Comparison of ENCODE assay signal across 25 cellular contexts in genomic region chr3:86771741-86772512, GRCh38.
DNase-seq lines count a peak whose midpoint lies in the region; ATAC-seq and TF ChIP-seq lines count a peak whose summit lies in the region.
"Had no signal": no experiment of that assay in that cellular context is flagged by ENCODE, and none has a peak within 500 bp of the region (broad histone marks: within the 10 kb centered on the region; RNA-seq: fewer than 3 reads in every experiment).

No MANE protein-coding gene starts in this region.

- H3K27ac Mint-ChIP-seq in WTC11: no peak overlapping the region
- H3K27ac Mint-ChIP-seq: activated B cell treated with CpG ODN at 0.5 μM for 24 hours; activated CD8-positive, alpha-beta T cell treated with anti-CD3 and anti-CD28 coated beads for 36 hours; naive B cell had no signal

- CTCF ChIA-PET in WTC11 (lab: Charles Lee): interaction anchor here (3.8 to 4.3 kb wide), 2 partner anchors 311 to 396 kb away, joined by 29 to 35 read pairs; no protein-coding TSS in a partner anchor

- TF ChIP-seq POLR2A in prostate gland (IDR thresholded peaks at IDR 0.05): no peak

- H3K9me3 Mint-ChIP-seq in WTC11: no peaks in the 10 kb centered on the region
- H3K9me3 Mint-ChIP-seq: activated B cell treated with CpG ODN at 0.5 μM for 24 hours; activated CD8-positive, alpha-beta T cell treated with anti-CD3 and anti-CD28 coated beads for 36 hours; naive B cell had no signal

- no peak for TF ChIP-seq CTCF in Loucy (conservative IDR thresholded peaks at IDR 0.05; ENCODE audit: low read length)
- TF ChIP-seq CTCF in WTC11 (IDR thresholded peaks at IDR 0.05): no peak
- no peak for TF ChIP-seq CTCF in osteoblast (IDR thresholded peaks at IDR 0.05; ENCODE audit: extremely low read depth, low read depth, low read length)
- no peak for TF ChIP-seq CTCF in prostate gland (IDR thresholded peaks at IDR 0.05)

- no peaks in the 10 kb centered on the region for H3K9me2 ChIP-seq in Loucy (replicated peaks; ENCODE audit: low read depth, low read length)

- H3F3A ChIP-seq in Loucy (ENCODE audit: low read depth): no peaks in the 10 kb centered on the region

- H2AFZ ChIP-seq in Loucy (ENCODE audit: low read length) (peak overlapping the region; percentile 55; the same call in 1 of the 2 replicates), osteoblast (ENCODE audit: low read length) (peak overlapping the region; percentile 58)

- no peaks in the 10 kb centered on the region for H3K27me3 ChIP-seq in Loucy (ENCODE audit: insufficient read depth, low read length, poor library complexity, severe bottlenecking)
- H3K27me3 ChIP-seq in osteoblast (ENCODE audit: insufficient read depth, low read length): no peaks in the 10 kb centered on the region
- H3K27me3 ChIP-seq in prostate gland (replicated peaks; ENCODE audit: insufficient read depth): no peaks in the 10 kb centered on the region
- H3K27me3 ChIP-seq: gastrocnemius medialis had no signal

- no peaks in the 10 kb centered on the region for H3K79me2 ChIP-seq in Loucy (ENCODE audit: insufficient read depth, low read length)
- H3K79me2 ChIP-seq in osteoblast (ENCODE audit: insufficient read depth, low read length): no peaks in the 10 kb centered on the region

- H3K4me3 ChIP-seq in Loucy (ENCODE audit: low read length, poor library complexity, severe bottlenecking) (no peak overlapping the region), osteoblast (ENCODE audit: insufficient read depth, low read length) (no peak overlapping the region), prostate gland (no peak overlapping the region)
- H3K4me3 ChIP-seq: gastrocnemius medialis, thoracic aorta had no signal

- H3K4me1 ChIP-seq in Loucy (ENCODE audit: insufficient read depth, low read length, poor library complexity, severe bottlenecking) (no peaks in the 10 kb centered on the region), osteoblast (ENCODE audit: insufficient read depth, low read length) (no peaks in the 10 kb centered on the region), prostate gland (replicated peaks) (no peaks in the 10 kb centered on the region)
- H3K4me1 ChIP-seq: gastrocnemius medialis had no signal

- H3K36me3 Mint-ChIP-seq in WTC11: no peaks in the 10 kb centered on the region
- H3K36me3 Mint-ChIP-seq: naive B cell had no signal

- H3K27me3 Mint-ChIP-seq in WTC11 (ENCODE audit: low read depth): no peaks in the 10 kb centered on the region
- H3K27me3 Mint-ChIP-seq: activated B cell treated with CpG ODN at 0.5 μM for 24 hours; activated CD8-positive, alpha-beta T cell treated with anti-CD3 and anti-CD28 coated beads for 36 hours; naive B cell had no signal

- H3K4me3 Mint-ChIP-seq in WTC11: no peak overlapping the region
- H3K4me3 Mint-ChIP-seq: activated B cell treated with CpG ODN at 0.5 μM for 24 hours; activated CD8-positive, alpha-beta T cell treated with anti-CD3 and anti-CD28 coated beads for 36 hours; naive B cell had no signal

- H3K4me2 ChIP-seq in Loucy (ENCODE audit: low read depth, low read length, poor library complexity, severe bottlenecking) (no peak overlapping the region), osteoblast (ENCODE audit: insufficient read depth, low read length) (no peak overlapping the region)

- ATAC-seq in WTC11 (peak; percentile 39), HG02938 (IDR thresholded peaks at IDR 0.05; ENCODE audit: unreplicated experiment) (no peak)
- ATAC-seq: activated CD8-positive, alpha-beta T cell treated with anti-CD3 and anti-CD28 coated beads for 36 hours; gastrocnemius medialis; right cardiac atrium had no signal

- POLR2A ChIA-PET in WTC11 (lab: Charles Lee): no interaction called here

- H4K20me1 ChIP-seq in Loucy (ENCODE audit: insufficient read depth, low read length, poor library complexity, severe bottlenecking) (no peaks in the 10 kb centered on the region), osteoblast (ENCODE audit: insufficient read depth, low read length) (no peaks in the 10 kb centered on the region)

- no peak overlapping the region for H3K9ac ChIP-seq in Loucy (ENCODE audit: low read depth, low read length, poor library complexity, severe bottlenecking)

- H3K27ac ChIP-seq in osteoblast (ENCODE audit: low read depth, low read length) (no peak overlapping the region), prostate gland (no peak overlapping the region)
- H3K27ac ChIP-seq: gastrocnemius medialis, thoracic aorta had no signal

- H3K36me3 ChIP-seq in Loucy (ENCODE audit: insufficient read depth, low read length): no peaks in the 10 kb centered on the region
- H3K36me3 ChIP-seq in osteoblast (ENCODE audit: insufficient read depth, low read length): no peaks in the 10 kb centered on the region
- H3K36me3 ChIP-seq in prostate gland: no peaks in the 10 kb centered on the region
- H3K36me3 ChIP-seq: gastrocnemius medialis, thoracic aorta had no signal

- 92% methylated on average over 4 of the region's 4 CpGs for WGBS in prostate gland

- peaks cover 3% of the 10 kb centered on the region; the same call in 1 of the 2 replicates for H3K4me1 Mint-ChIP-seq in WTC11
- H3K4me1 Mint-ChIP-seq: activated B cell treated with CpG ODN at 0.5 μM for 24 hours, naive B cell had no signal

- intact Hi-C loops in prostate gland (cut with DNase I): loop anchor here (2.0 to 5.0 kb wide), 2 partner anchors 311 to 400 kb away; no protein-coding TSS in a partner anchor

- DNase-seq in EH (ENCODE audit: low read depth) (peak; percentile 25), WTC11 (ENCODE audit: low spot score) (no peak), osteoblast (ENCODE audit: insufficient read length, low spot score, missing footprints) (no peak), NCI-H748 treated with DMSO at 0.1 percent for 48 hours (lab: John Stamatoyannopoulos, UW) (no peak), HK-2 (ENCODE audit: unreplicated experiment) (no peak), prostate gland (ENCODE audit: low spot score) (no peak)
- DNase-seq: ACHN; activated B cell treated with CpG ODN at 0.5 μM for 24 hours; activated CD8-positive, alpha-beta T cell treated with anti-CD3 and anti-CD28 coated beads for 36 hours; activated naive CD4-positive, alpha-beta T cell treated with anti-CD3 and anti-CD28 coated beads, Interleukin-2, amount 50 U/mL, for 16 hours; activated T-cell treated with anti-CD3 and anti-CD28 coated beads, Interleukin-2, amount 50 U/mL, for 1 hour; cerebellar nuclear complex; erythroblast; gastrocnemius medialis; GF-D8; H7; naive B cell; NCI-H1436 treated with DMSO at 0.1 percent for 48 hours; NCI-H524; right cardiac atrium; SHP77 treated with DMSO at 0.1 percent for 48 hours; T-helper 2 cell had no signal

- H3K9me3 ChIP-seq in Loucy (ENCODE audit: insufficient read depth, low read depth, low read length) (no peaks in the 10 kb centered on the region), osteoblast (ENCODE audit: low read depth, low read length) (no peaks in the 10 kb centered on the region), prostate gland (no peaks in the 10 kb centered on the region)
- H3K9me3 ChIP-seq: gastrocnemius medialis, thoracic aorta had no signal

TF ChIP-seq in WTC11, 78 proteins besides CTCF, POLR2A, EP300 and RAD21 (continues in another document):
- TF ChIP-seq ZNF138 (CRISPR knock-in tag; conservative IDR thresholded peaks at IDR 0.05): no peak
- no peak for TF ChIP-seq STAT6 (CRISPR knock-in tag; conservative IDR thresholded peaks at IDR 0.05; ENCODE audit: low read depth)
- TF ChIP-seq MLX (CRISPR knock-in tag; IDR thresholded peaks at IDR 0.05): no peak
- no peak for TF ChIP-seq ATF6 (CRISPR knock-in tag; IDR thresholded peaks at IDR 0.05)
- TF ChIP-seq MYBL2 (CRISPR knock-in tag; IDR thresholded peaks at IDR 0.05): no peak
